ENCODE assay signal across 14 cellular contexts in the genomic region with DNA sequence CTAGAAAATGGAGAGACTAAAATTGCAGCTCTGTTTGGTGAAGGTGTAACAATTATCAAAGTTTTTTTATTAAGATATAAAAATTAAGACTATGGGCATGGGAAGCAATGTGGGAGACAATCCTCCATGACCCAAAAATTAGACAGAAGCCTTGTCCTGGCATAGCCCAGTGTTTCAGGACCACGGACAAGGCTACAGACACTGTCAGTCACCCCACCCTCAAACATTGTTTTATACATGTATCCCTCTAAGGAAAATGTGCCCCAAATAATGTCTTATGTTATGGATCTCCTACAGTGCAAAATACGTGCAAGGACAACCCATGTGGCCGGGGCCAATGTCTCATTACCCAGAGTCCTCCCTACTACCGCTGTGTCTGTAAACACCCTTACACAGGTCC. TPM values are rescaled to one million over a fixed set of nuclear protein-coding genes. Genes with fewer than 3 reads are reported as not detected.
DNase-seq lines count a peak whose midpoint lies in the region; ATAC-seq and TF ChIP-seq lines count a peak whose summit lies in the region.
"Had no signal": no experiment of that assay in that cellular context is flagged by ENCODE, and none has a peak within 500 bp of the region (broad histone marks: within the 10 kb centered on the region; RNA-seq: fewer than 3 reads in every experiment).

No MANE protein-coding gene starts in this region.

- in situ Hi-C loops in G401 (cut with HindIII; ENCODE audit: low sequenced_read_pairs): no loop called here

- CTCF ChIA-PET in A673 (lab: Charles Lee): no interaction called here

- POLR2A ChIA-PET in A673 (lab: Charles Lee; ENCODE audit: low non-redundant PET): no interaction called here

- H3K4me1 ChIP-seq in A673 (ENCODE audit: insufficient read depth, low read length, poor library complexity, severe bottlenecking) (no peaks in the 10 kb centered on the region), SJCRH30 (no peaks in the 10 kb centered on the region), upper lobe of left lung (no peaks in the 10 kb centered on the region)
- H3K4me1 ChIP-seq: vagina had no signal

- no peak overlapping the region for H3K4me3 ChIP-seq in A673 (ENCODE audit: low read depth, low read length, poor library complexity, severe bottlenecking)
- H3K4me3 ChIP-seq in GM12865 (ENCODE audit: low read depth, low read length): no peak overlapping the region
- no peak overlapping the region for H3K4me3 ChIP-seq in SJCRH30
- no peak overlapping the region for H3K4me3 ChIP-seq in fibroblast of mammary gland (ENCODE audit: control insufficient read depth, low read depth, low read length)
- H3K4me3 ChIP-seq in upper lobe of left lung: no peak overlapping the region
- H3K4me3 ChIP-seq: gastrocnemius medialis, vagina had no signal

- H3K27me3 ChIP-seq in A673 (replicated peaks; ENCODE audit: insufficient read depth, low read depth, low read length, poor library complexity): no peaks in the 10 kb centered on the region
- no peaks in the 10 kb centered on the region for H3K27me3 ChIP-seq in SJCRH30
- H3K27me3 ChIP-seq in upper lobe of left lung: no peaks in the 10 kb centered on the region
- H3K27me3 ChIP-seq: gastrocnemius medialis, vagina had no signal

- 73 to 76% methylated on average over 4 of the region's 4 CpGs for WGBS in upper lobe of left lung, 2 donors

- TF ChIP-seq EP300 in upper lobe of left lung (IDR thresholded peaks at IDR 0.05): no peak

- BruUV-seq in A673 (replicated peaks; lab: Mats Ljungman, UMichigan): no TSS peak

- no peaks in the 10 kb centered on the region for H3K36me3 ChIP-seq in A673 (ENCODE audit: insufficient read depth, low read length, poor library complexity, severe bottlenecking)
- no peaks in the 10 kb centered on the region for H3K36me3 ChIP-seq in SJCRH30
- H3K36me3 ChIP-seq in upper lobe of left lung: no peaks in the 10 kb centered on the region
- H3K36me3 ChIP-seq: gastrocnemius medialis, vagina had no signal

- no peak for TF ChIP-seq CTCF in A673 (conservative IDR thresholded peaks at IDR 0.05; ENCODE audit: low read depth, low read length)
- no peak for TF ChIP-seq CTCF in GM12865 (IDR thresholded peaks at IDR 0.05; ENCODE audit: insufficient read depth, low read depth, low read length, missing control alignments)
- no peak for TF ChIP-seq CTCF in fibroblast of mammary gland (conservative IDR thresholded peaks at IDR 0.05; ENCODE audit: control insufficient read depth, insufficient read depth, low read depth, low read length)
- TF ChIP-seq CTCF in upper lobe of left lung (IDR thresholded peaks at IDR 0.05): no peak

- ATAC-seq in upper lobe of left lung (ENCODE audit: low FRiP score in 2 of 2): no peak
- ATAC-seq: gastrocnemius medialis had no signal

- H3K9me3 ChIP-seq in A673 (ENCODE audit: low read depth, low read length, poor library complexity, severe bottlenecking) (no peaks in the 10 kb centered on the region), SJCRH30 (replicated peaks) (no peaks in the 10 kb centered on the region), upper lobe of left lung (no peaks in the 10 kb centered on the region)
- H3K9me3 ChIP-seq: gastrocnemius medialis, vagina had no signal

- H3K27ac ChIP-seq in A673 (ENCODE audit: low read depth, low read length, poor library complexity, severe bottlenecking): no peak overlapping the region
- no peak overlapping the region for H3K27ac ChIP-seq in SJCRH30
- no peak overlapping the region for H3K27ac ChIP-seq in upper lobe of left lung
- H3K27ac ChIP-seq: gastrocnemius medialis, vagina had no signal

- TF ChIP-seq POLR2A in upper lobe of left lung (IDR thresholded peaks at IDR 0.05): no peak

- DNase-seq in A673 (ENCODE audit: low spot score) (peak; percentile 39), GM12865 (ENCODE audit: low read depth) (peak; percentile 17), SJCRH30 (peak; percentile 38 to 60), fibroblast of mammary gland (ENCODE audit: low read depth) (peak; percentile 17), G401 (ENCODE audit: low spot score) (no peak), upper lobe of left lung (no peak)
- no peak for DNase-seq in activated CD4-positive, CD25-positive, alpha-beta regulatory T cell treated with anti-CD3 and anti-CD28 coated beads, Interleukin-2, amount 50 U/mL, for 72 hours
- DNase-seq in stimulated activated CD4-positive, alpha-beta T cell treated with anti-CD3 and anti-CD28 coated beads, Interleukin-4, amount 100 ng/mL, for 24 hours: no peak
- DNase-seq: CD4-positive, alpha-beta memory T cell; gastrocnemius medialis; retina had no signal

- intact Hi-C loops in A673 (cut with micrococcal nuclease; ENCODE audit: unreplicated experiment): no loop called here

RNA-seq across cellular contexts. Expression of a gene that starts 24.0 kb away (rescaled TPM):
- not detected in 2 replicates for total RNA-seq in A673 (2021)
- not detected in 2 replicates for total RNA-seq in SJCRH30 (2014; rRNA removed; shearing (Covaris generic))
- not detected in 2 replicates for total RNA-seq in G401 (2014; rRNA removed; shearing (Covaris generic))
- 10 to 100 TPM in 1 of 6 donors, 1 to 10 TPM in 1, under 1 TPM in 2, not detected in 2; 0.15 to 10.3 (median 1.3) TPM for total RNA-seq in upper lobe of left lung
- total RNA-seq: CD4-positive, alpha-beta memory T cell; mesenteric fat pad; SK-MEL-5; vagina had no signal

Comparison
In these comparisons a context has a peak if more than half of its experiments do, and no peak if none do; other contexts are left out.
1. DNase-seq: peak in A673 (single experiment), GM12865 (single experiment), SJCRH30 (2 of 2) and fibroblast of mammary gland (single experiment); none in activated CD4-positive, CD25-positive, alpha-beta regulatory T cell treated with anti-CD3 and anti-CD28 coated beads, Interleukin-2, amount 50 U/mL, for 72 hours (single experiment), G401 (single experiment), upper lobe of left lung (0 of 2) and stimulated activated CD4-positive, alpha-beta T cell treated with anti-CD3 and anti-CD28 coated beads, Interleukin-4, amount 100 ng/mL, for 24 hours (single experiment).